Comparison of ENCODE assay signal across 9 cellular contexts in the genomic region with DNA sequence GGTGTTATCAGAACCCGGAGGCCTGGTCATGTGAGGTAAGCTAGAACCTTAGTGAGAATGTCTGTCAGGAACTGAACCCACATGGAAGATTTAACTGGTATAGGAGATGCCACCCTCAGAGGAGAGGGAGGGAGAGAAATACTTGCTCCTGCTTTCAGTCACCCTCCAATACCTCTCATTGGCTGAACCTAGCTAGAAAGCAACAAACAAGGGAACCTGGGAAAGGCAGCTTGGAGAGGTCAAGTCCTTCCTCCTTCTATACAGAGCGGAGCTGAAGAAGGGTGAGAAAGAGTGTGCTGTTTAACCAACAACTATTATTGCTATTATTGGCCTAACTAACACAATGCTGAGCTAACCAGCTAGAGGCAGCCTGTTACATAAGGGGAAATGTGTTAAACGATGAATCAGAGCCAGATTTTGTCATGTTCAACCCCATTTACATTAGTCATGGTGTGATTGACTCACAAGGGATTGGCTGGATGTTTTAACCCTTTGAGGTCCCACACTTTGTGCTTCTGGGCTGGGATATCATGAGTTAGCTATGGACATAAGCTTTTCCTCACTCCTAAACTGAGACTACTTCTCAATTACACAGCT.
DNase-seq lines count a peak whose midpoint lies in the region; ATAC-seq and TF ChIP-seq lines count a peak whose summit lies in the region.
"Had no signal": no experiment of that assay in that cellular context is flagged by ENCODE, and none has a peak within 500 bp of the region (broad histone marks: within the 10 kb centered on the region; RNA-seq: fewer than 3 reads in every experiment).

No MANE protein-coding gene starts in this region.

- CTCF ChIA-PET in GM10248 (lab: Yijun Ruan, JAX) = interaction anchor here (1.2 kb wide), 1 partner anchor 13 kb away, joined by 3 read pairs; no protein-coding TSS in a partner anchor

- H3K4me1 ChIP-seq in adipocyte (ENCODE audit: control insufficient read depth, insufficient read depth, low read length) = peaks cover 9% of the 10 kb centered on the region

- H3K9me3 ChIP-seq in adipocyte (ENCODE audit: control insufficient read depth, low read length) = no peaks in the 10 kb centered on the region

- no peak for TF ChIP-seq CTCF in GM10248 (IDR thresholded peaks at IDR 0.05; ENCODE audit: control extremely low read depth, extremely low read depth, low read depth, missing control alignments)

- H3K4me3 ChIP-seq in adipocyte (ENCODE audit: low read length) = no peak overlapping the region

- ATAC-seq in GM18868 (IDR thresholded peaks at IDR 0.05; ENCODE audit: unreplicated experiment) = no peak

- H3K27me3 ChIP-seq in adipocyte (replicated peaks; ENCODE audit: control insufficient read depth, insufficient read depth, low read length) = peaks cover 14% of the 10 kb centered on the region

- DNase-seq in AG08395 (ENCODE audit: low spot score) (peak; percentile 80), HK-2 (ENCODE audit: unreplicated experiment) (peak; percentile 6), adipocyte (ENCODE audit: low read depth) (peak; percentile 26), inferior parietal cortex (ENCODE audit: extremely low spot score) (peak; percentile 13), GM10248 (ENCODE audit: extremely low spot score) (no peak), NCI-H526 (lab: John Stamatoyannopoulos, UW) (no peak)
- no peak for DNase-seq in central memory CD4-positive, alpha-beta T cell
- DNase-seq: occipital lobe had no signal

- H3K9ac ChIP-seq in adipocyte (ENCODE audit: low read length) = no peak overlapping the region

- H3K36me3 ChIP-seq in adipocyte (ENCODE audit: control insufficient read depth, insufficient read depth, low read length, severe bottlenecking) = no peaks in the 10 kb centered on the region

- POLR2A ChIA-PET in GM10248 (lab: Yijun Ruan, JAX) = no interaction called here

Comparison
In these comparisons a context has a peak if more than half of its experiments do, and no peak if none do; other contexts are left out.
1. DNase-seq: peak in AG08395 (single experiment), HK-2 (single experiment), adipocyte (single experiment) and inferior parietal cortex (single experiment); none in GM10248 (single experiment), central memory CD4-positive, alpha-beta T cell (single experiment) and NCI-H526 (0 of 2).